Comparison of ENCODE assay signal across 25 cellular contexts in the genomic region with DNA sequence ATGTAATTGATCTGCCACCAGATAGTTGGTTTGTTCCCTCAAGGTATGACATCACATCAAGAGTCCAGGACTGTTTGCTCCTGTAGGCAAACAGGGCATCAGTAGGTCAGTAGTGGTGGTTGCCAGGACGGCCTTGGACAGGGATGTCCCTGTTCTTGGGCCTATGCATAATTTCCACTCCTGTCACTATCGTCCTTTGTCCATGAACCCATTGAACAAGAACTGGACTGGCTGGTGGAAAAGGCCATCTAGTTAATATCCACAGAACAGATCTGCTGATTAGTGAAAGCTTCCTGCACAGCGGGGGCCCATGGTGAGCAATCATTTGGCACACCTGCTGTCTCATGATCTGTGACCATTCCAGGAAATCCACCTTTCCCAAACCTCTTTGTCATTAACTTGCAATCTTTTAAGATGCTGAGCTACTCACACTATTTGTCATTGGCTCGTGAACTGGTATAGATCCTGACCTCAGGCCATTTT. TPM values are rescaled to one million over a fixed set of nuclear protein-coding genes. Genes with fewer than 3 reads are reported as not detected.
DNase-seq lines count a peak whose midpoint lies in the region.
"Had no signal": no experiment of that assay in that cellular context is flagged by ENCODE, and none has a peak within 500 bp of the region (broad histone marks: within the 10 kb centered on the region; RNA-seq: fewer than 3 reads in every experiment).

No MANE protein-coding gene starts in this region.

- DNase-seq in COLO668 (lab: John Stamatoyannopoulos, UW; ENCODE audit: unreplicated experiment), result peak; percentile 80
- DNase-seq in LoVo (ENCODE audit: low spot score), result peak; percentile 38
- peak; percentile 49 for DNase-seq in cerebellum (ENCODE audit: low spot score)
- DNase-seq in NCI-H2227 (lab: John Stamatoyannopoulos, UW; ENCODE audit: unreplicated experiment), result no peak
- no peak for DNase-seq in ecto neural progenitor cell (ENCODE audit: low spot score)
- no peak for DNase-seq in activated CD8-positive, alpha-beta memory T cell treated with anti-CD3 and anti-CD28 coated beads, Interleukin-2, amount 50 U/mL, for 4 hours
- DNase-seq: activated CD4-positive, alpha-beta T cell treated with anti-CD3 and anti-CD28 coated beads, Interleukin-2, amount 50 U/mL, for 48 hours; activated CD4-positive, CD25-positive, alpha-beta regulatory T cell; activated effector memory CD4-positive, alpha-beta T cell treated with Interleukin-2 at 50 U/mL for 16 hours; DMS 273 treated with DMSO at 0.1 percent for 48 hours; endodermal cell; H9; kidney; MG63; NCI-H1436; NCI-H2171; NCI-H526 treated with DMSO at 0.1 percent for 48 hours; Right ventricle myocardium superior; small intestine; stimulated activated CD4-positive, alpha-beta T cell treated with anti-CD3 and anti-CD28 coated beads, Interleukin-2, amount 100 ng/mL, for 48 hours; stimulated activated naive B cell treated with anti-CD40 and anti-IgM and Interleukin-4, amounts not matched to agents 10 μg/mL and 1 μg/mL and 100 μg/mL, for 72 hours; T1000 had no signal

RNA-seq across cellular contexts. Expression of gene BSDC1, which starts 12.4 kb away (rescaled TPM):
- 58.3 TPM for total RNA-seq in cerebellum

RNA-seq across cellular contexts. Expression of gene TSSK3, which starts 44.3 kb away (rescaled TPM):
- total RNA-seq in cerebellum, result 1.8 TPM
- total RNA-seq: temporal lobe, vagina had no signal

RNA-seq across cellular contexts. Expression of gene FAM229A, which starts 44.4 kb away (rescaled TPM):
- 3.2 TPM for total RNA-seq in cerebellum

RNA-seq across cellular contexts. Expression of gene ZBTB8B, which starts 58.2 kb away (rescaled TPM):
- 17.5 TPM for total RNA-seq in cerebellum
- total RNA-seq: fibroblast of lung, Right ventricle myocardium superior, vagina had no signal

Comparison
In these comparisons a context has a peak if more than half of its experiments do, and no peak if none do; other contexts are left out.
1. DNase-seq: peak in COLO668 (single experiment), LoVo (single experiment) and cerebellum (single experiment); none in NCI-H2227 (single experiment), ecto neural progenitor cell (single experiment) and activated CD8-positive, alpha-beta memory T cell treated with anti-CD3 and anti-CD28 coated beads, Interleukin-2, amount 50 U/mL, for 4 hours (single experiment).